ENCODE assay signal across 8 cellular contexts in genomic region chr3:53134631-53135232, GRCh38. TPM values are rescaled to one million over a fixed set of nuclear protein-coding genes. Genes with fewer than 3 reads are reported as not detected.
DNase-seq lines count a peak whose midpoint lies in the region; ATAC-seq and TF ChIP-seq lines count a peak whose summit lies in the region.

No MANE protein-coding gene starts in this region.

- no peaks in the 10 kb centered on the region for H3K27me3 ChIP-seq in lower lobe of right lung (ENCODE audit: low read depth)

- ATAC-seq in HG02571 (IDR thresholded peaks at IDR 0.05; ENCODE audit: unreplicated experiment) (peak; percentile 58), lower lobe of right lung (peak; percentile 90 to 94), HG03039 (IDR thresholded peaks at IDR 0.05; ENCODE audit: unreplicated experiment) (no peak)

- peaks cover 29% of the 10 kb centered on the region for H3K4me1 ChIP-seq in lower lobe of right lung

- DNase-seq in GM12864 (ENCODE audit: low read depth) (no peak), NCI-H2196 treated with DMSO at 0.1 percent for 48 hours (lab: John Stamatoyannopoulos, UW; ENCODE audit: unreplicated experiment) (peak; percentile 88), dermis microvascular lymphatic vessel endothelial cell (ENCODE audit: low read depth in 2 of 2) (peak; percentile 32 to 70), lower lobe of right lung (peak; percentile 92)
- peak; percentile 90 for DNase-seq in activated CD4-positive, alpha-beta T cell treated with anti-CD3 and anti-CD28 coated beads, Interleukin-2, amount 10 ng/mL, durations not matched to agents 24 days and 14 days
- DNase-seq in stimulated activated CD8-positive, alpha-beta memory T cell treated with anti-CD3 and anti-CD28 coated beads, Interleukin-15, amount 100 ng/mL, for 4 hours (ENCODE audit: low read depth in 2 of 2), result peak; percentile 5 to 33

- no peaks in the 10 kb centered on the region for H3K9me3 ChIP-seq in lower lobe of right lung

- peak; percentile 92 for TF ChIP-seq CTCF in GM12864 (IDR thresholded peaks at IDR 0.05; ENCODE audit: low read depth, low read length, missing control alignments)
- peak; percentile 85 for TF ChIP-seq CTCF in lower lobe of right lung (IDR thresholded peaks at IDR 0.05)

- intact Hi-C loops in activated CD4-positive, alpha-beta T cell treated with anti-CD3 and anti-CD28 coated beads, Interleukin-2, amount 10 ng/mL, durations not matched to agents 24 days and 14 days (cut with micrococcal nuclease), result loop anchor here (1.0 to 10.0 kb wide), 2 partner anchors 62 to 210 kb away; partner anchors contain the start of gene DCP1A
- intact Hi-C loops in lower lobe of right lung (cut with DNase I), result no loop called here

- no peaks in the 10 kb centered on the region for H3K36me3 Mint-ChIP-seq in activated CD4-positive, alpha-beta T cell treated with anti-CD3 and anti-CD28 coated beads, Interleukin-2, amount 10 ng/mL, durations not matched to agents 24 days and 14 days (ENCODE audit: low read depth)

- no peak overlapping the region for H3K4me3 Mint-ChIP-seq in activated CD4-positive, alpha-beta T cell treated with anti-CD3 and anti-CD28 coated beads, Interleukin-2, amount 10 ng/mL, durations not matched to agents 24 days and 14 days

- no peak overlapping the region for H3K4me3 ChIP-seq in GM12864 (ENCODE audit: low read depth, low read length)
- no peak overlapping the region for H3K4me3 ChIP-seq in lower lobe of right lung

- no peak overlapping the region for H3K27ac Mint-ChIP-seq in activated CD4-positive, alpha-beta T cell treated with anti-CD3 and anti-CD28 coated beads, Interleukin-2, amount 10 ng/mL, durations not matched to agents 24 days and 14 days

- no peak overlapping the region for H3K27ac ChIP-seq in lower lobe of right lung

- H3K27me3 Mint-ChIP-seq in activated CD4-positive, alpha-beta T cell treated with anti-CD3 and anti-CD28 coated beads, Interleukin-2, amount 10 ng/mL, durations not matched to agents 24 days and 14 days, result no peaks in the 10 kb centered on the region

- peaks cover 10% of the 10 kb centered on the region for H3K4me1 Mint-ChIP-seq in activated CD4-positive, alpha-beta T cell treated with anti-CD3 and anti-CD28 coated beads, Interleukin-2, amount 10 ng/mL, durations not matched to agents 24 days and 14 days

- H3K9me3 Mint-ChIP-seq in activated CD4-positive, alpha-beta T cell treated with anti-CD3 and anti-CD28 coated beads, Interleukin-2, amount 10 ng/mL, durations not matched to agents 24 days and 14 days, result no peaks in the 10 kb centered on the region

- H3K36me3 ChIP-seq in lower lobe of right lung, result no peaks in the 10 kb centered on the region

RNA-seq across cellular contexts. Expression of gene RFT1, which starts 4.5 kb away (rescaled TPM):
- 47.4 and 47.6 TPM in 2 replicates for total RNA-seq in activated CD4-positive, alpha-beta T cell treated with anti-CD3 and anti-CD28 coated beads, Interleukin-2, amount 10 ng/mL, durations not matched to agents 24 days and 14 days
- total RNA-seq in dermis microvascular lymphatic vessel endothelial cell, result 12.2 and 13.5 TPM in 2 replicates
- total RNA-seq in lower lobe of right lung, result 18.3 TPM

RNA-seq across cellular contexts. Expression of gene PRKCD, which starts 26.3 kb away (rescaled TPM):
- total RNA-seq in activated CD4-positive, alpha-beta T cell treated with anti-CD3 and anti-CD28 coated beads, Interleukin-2, amount 10 ng/mL, durations not matched to agents 24 days and 14 days, result 28.1 and 28.8 TPM in 2 replicates
- total RNA-seq in dermis microvascular lymphatic vessel endothelial cell, result 1.9 and 3.0 TPM in 2 replicates
- 103 TPM for total RNA-seq in lower lobe of right lung
